8 cellular contexts compared by ENCODE assay signal in the genomic region with DNA sequence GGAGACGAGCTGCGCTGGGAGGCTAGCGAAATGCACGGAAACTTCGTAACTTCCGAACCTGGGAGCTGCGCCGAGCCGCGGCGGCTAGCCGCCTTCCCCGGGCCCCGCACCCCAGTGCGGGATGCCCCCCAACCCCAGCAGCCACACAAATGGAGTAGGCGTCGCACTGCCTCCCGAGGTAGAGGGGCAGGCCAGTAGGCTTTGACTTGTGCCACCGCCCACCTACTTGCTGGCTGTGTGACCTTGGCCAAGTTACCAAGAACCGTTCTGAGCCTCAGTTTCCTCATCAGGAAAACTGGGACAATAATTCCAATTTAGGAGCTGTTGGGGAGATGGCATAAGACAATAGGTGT. TPM values are rescaled to one million over a fixed set of nuclear protein-coding genes. Genes with fewer than 3 reads are reported as not detected.
A peak's percentile ranks its signal among the peaks of the same experiment; 100 is the strongest.
DNase-seq lines count a peak whose midpoint lies in the region; ATAC-seq and TF ChIP-seq lines count a peak whose summit lies in the region.

No MANE protein-coding gene starts in this region.

- H3K36me3 ChIP-seq in adipocyte (ENCODE audit: control insufficient read depth, insufficient read depth, low read length, severe bottlenecking) (no peaks in the 10 kb centered on the region), liver (ENCODE audit: control insufficient read depth in 4 of 4, insufficient read depth in 3 of 4, low read depth in 1 of 4, low read length in 3 of 4) (no peaks in the 10 kb centered on the region), testis (ENCODE audit: low read depth, missing control alignments) (no peaks in the 10 kb centered on the region)

- H3K4me3 Mint-ChIP-seq in T-helper 2 cell treated with Interferon-gamma antibody and Interleukin-4, amounts not matched to agents 5 μg/mL and 100 μg/mL, for 36 hours = peak overlapping the region; percentile 77

- TF ChIP-seq POLR2A in testis (IDR thresholded peaks at IDR 0.05) = no peak

- H3K9ac ChIP-seq in adipocyte (ENCODE audit: low read length) = peak overlapping the region; percentile 62
- no peak overlapping the region for H3K9ac ChIP-seq in liver (ENCODE audit: low read depth in 1 of 2, low read length in 2 of 2)

- intact Hi-C loops in testis (cut with DNase I; ENCODE audit: low total_unique reads) = no loop called here

- peak overlapping the region in 1 of 2 donors; percentile 13 for H3K27ac ChIP-seq in liver (ENCODE audit: low read depth in 1 of 2, low read length in 2 of 2)
- peak overlapping the region in 1 of 2 donors; percentile 58 for H3K27ac ChIP-seq in testis

- TF ChIP-seq RAD21 in liver (IDR thresholded peaks at IDR 0.05) = no peak

- H3K4me1 ChIP-seq in adipocyte (ENCODE audit: control insufficient read depth, insufficient read depth, low read length) = peaks cover 4% of the 10 kb centered on the region
- peaks cover 0 to 11% (median 5%) of the 10 kb centered on the region in 4 donors for H3K4me1 ChIP-seq in liver (ENCODE audit: control insufficient read depth in 4 of 4, insufficient read depth in 4 of 4, low read length in 3 of 4)
- peaks cover 5% of the 10 kb centered on the region for H3K4me1 ChIP-seq in testis

- H3K4me3 ChIP-seq in adipocyte (ENCODE audit: low read length) (peak overlapping the region; percentile 90), liver (ENCODE audit: low read depth in 1 of 3, low read length in 3 of 3) (peak overlapping the region in 2 of 3 donors; percentile 45 to 95), testis (peak overlapping the region; percentile 73 to 81)

- no peak for TF ChIP-seq CTCF in liver (IDR thresholded peaks at IDR 0.05; ENCODE audit: low read depth, low read length, missing input control)
- TF ChIP-seq CTCF in testis (IDR thresholded peaks at IDR 0.05) = no peak

- H3K9me3 Mint-ChIP-seq in T-helper 2 cell treated with Interferon-gamma antibody and Interleukin-4, amounts not matched to agents 5 μg/mL and 100 μg/mL, for 36 hours = no peaks in the 10 kb centered on the region

- H3K4me1 Mint-ChIP-seq in T-helper 2 cell treated with Interferon-gamma antibody and Interleukin-4, amounts not matched to agents 5 μg/mL and 100 μg/mL, for 36 hours (ENCODE audit: low read depth) = peaks cover 21% of the 10 kb centered on the region

- DNase-seq in T-helper 2 cell treated with Interferon-gamma antibody and Interleukin-4, amounts not matched to agents 5 μg/mL and 100 μg/mL, for 36 hours (ENCODE audit: low spot score) = no peak
- DNase-seq in T-helper 2 cell = no peak
- DNase-seq in adipocyte (ENCODE audit: low read depth) = no peak
- no peak for DNase-seq in testis
- DNase-seq in activated CD8-positive, alpha-beta memory T cell treated with anti-CD3 and anti-CD28 coated beads, Interleukin-2, amount 50 U/mL, for 4 hours = no peak

- ATAC-seq in HG02970 (IDR thresholded peaks at IDR 0.05; ENCODE audit: low FRiP score, unreplicated experiment) = no peak
- no peak for ATAC-seq in HG02973 (IDR thresholded peaks at IDR 0.05; ENCODE audit: unreplicated experiment)

- no peaks in the 10 kb centered on the region for H3K36me3 Mint-ChIP-seq in T-helper 2 cell treated with Interferon-gamma antibody and Interleukin-4, amounts not matched to agents 5 μg/mL and 100 μg/mL, for 36 hours (ENCODE audit: low read depth)

- no peak overlapping the region for H3K27ac Mint-ChIP-seq in T-helper 2 cell treated with Interferon-gamma antibody and Interleukin-4, amounts not matched to agents 5 μg/mL and 100 μg/mL, for 36 hours

- H3K27me3 ChIP-seq in adipocyte (replicated peaks; ENCODE audit: control insufficient read depth, insufficient read depth, low read length) (peaks cover 17% of the 10 kb centered on the region), liver (ENCODE audit: control insufficient read depth in 4 of 4, insufficient read depth in 4 of 4, low read length in 3 of 4) (no peaks in the 10 kb centered on the region), testis (no peaks in the 10 kb centered on the region)

- H3K27me3 Mint-ChIP-seq in T-helper 2 cell treated with Interferon-gamma antibody and Interleukin-4, amounts not matched to agents 5 μg/mL and 100 μg/mL, for 36 hours (ENCODE audit: low read depth) = peaks cover 17% of the 10 kb centered on the region

- no peaks in the 10 kb centered on the region for H3K9me3 ChIP-seq in adipocyte (ENCODE audit: control insufficient read depth, low read length)
- no peaks in the 10 kb centered on the region for H3K9me3 ChIP-seq in liver (ENCODE audit: control insufficient read depth in 4 of 4, low read length in 3 of 4)
- H3K9me3 ChIP-seq in testis = no peaks in the 10 kb centered on the region

- 2% methylated on average over 20 of the region's 20 CpGs for WGBS in liver
- 0 to 1% methylated on average over 18 to 20 of the region's 20 CpGs for WGBS in testis, 2 donors

TF ChIP-seq in liver, 16 proteins besides CTCF, POLR2A, EP300 and RAD21:
- TF ChIP-seq TAF1 (conservative IDR thresholded peaks at IDR 0.05) (no peak), NR2F2 (IDR thresholded peaks at IDR 0.05) (no peak), FOXA1 (IDR thresholded peaks at IDR 0.05) (no peak), JUND (IDR thresholded peaks at IDR 0.05) (no peak), YY1 (IDR thresholded peaks at IDR 0.05) (no peak), RXRA (IDR thresholded peaks at IDR 0.05) (no peak), FOXA2 (IDR thresholded peaks at IDR 0.05) (no peak), HNF4G (IDR thresholded peaks at IDR 0.05) (no peak)
- TF ChIP-seq, protein P1, sequence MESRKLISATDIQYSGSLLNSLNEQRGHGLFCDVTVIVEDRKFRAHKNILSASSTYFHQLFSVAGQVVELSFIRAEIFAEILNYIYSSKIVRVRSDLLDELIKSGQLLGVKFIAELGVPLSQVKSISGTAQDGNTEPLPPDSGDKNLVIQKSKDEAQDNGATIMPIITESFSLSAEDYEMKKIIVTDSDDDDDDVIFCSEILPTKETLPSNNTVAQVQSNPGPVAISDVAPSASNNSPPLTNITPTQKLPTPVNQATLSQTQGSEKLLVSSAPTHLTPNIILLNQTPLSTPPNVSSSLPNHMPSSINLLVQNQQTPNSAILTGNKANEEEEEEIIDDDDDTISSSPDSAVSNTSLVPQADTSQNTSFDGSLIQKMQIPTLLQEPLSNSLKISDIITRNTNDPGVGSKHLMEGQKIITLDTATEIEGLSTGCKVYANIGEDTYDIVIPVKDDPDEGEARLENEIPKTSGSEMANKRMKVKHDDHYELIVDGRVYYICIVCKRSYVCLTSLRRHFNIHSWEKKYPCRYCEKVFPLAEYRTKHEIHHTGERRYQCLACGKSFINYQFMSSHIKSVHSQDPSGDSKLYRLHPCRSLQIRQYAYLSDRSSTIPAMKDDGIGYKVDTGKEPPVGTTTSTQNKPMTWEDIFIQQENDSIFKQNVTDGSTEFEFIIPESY (IDR thresholded peaks at IDR 0.05) = no peak
- TF ChIP-seq, protein P2, sequence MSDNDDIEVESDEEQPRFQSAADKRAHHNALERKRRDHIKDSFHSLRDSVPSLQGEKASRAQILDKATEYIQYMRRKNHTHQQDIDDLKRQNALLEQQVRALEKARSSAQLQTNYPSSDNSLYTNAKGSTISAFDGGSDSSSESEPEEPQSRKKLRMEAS (IDR thresholded peaks at IDR 0.05) = no peak
- TF ChIP-seq, protein P3, sequence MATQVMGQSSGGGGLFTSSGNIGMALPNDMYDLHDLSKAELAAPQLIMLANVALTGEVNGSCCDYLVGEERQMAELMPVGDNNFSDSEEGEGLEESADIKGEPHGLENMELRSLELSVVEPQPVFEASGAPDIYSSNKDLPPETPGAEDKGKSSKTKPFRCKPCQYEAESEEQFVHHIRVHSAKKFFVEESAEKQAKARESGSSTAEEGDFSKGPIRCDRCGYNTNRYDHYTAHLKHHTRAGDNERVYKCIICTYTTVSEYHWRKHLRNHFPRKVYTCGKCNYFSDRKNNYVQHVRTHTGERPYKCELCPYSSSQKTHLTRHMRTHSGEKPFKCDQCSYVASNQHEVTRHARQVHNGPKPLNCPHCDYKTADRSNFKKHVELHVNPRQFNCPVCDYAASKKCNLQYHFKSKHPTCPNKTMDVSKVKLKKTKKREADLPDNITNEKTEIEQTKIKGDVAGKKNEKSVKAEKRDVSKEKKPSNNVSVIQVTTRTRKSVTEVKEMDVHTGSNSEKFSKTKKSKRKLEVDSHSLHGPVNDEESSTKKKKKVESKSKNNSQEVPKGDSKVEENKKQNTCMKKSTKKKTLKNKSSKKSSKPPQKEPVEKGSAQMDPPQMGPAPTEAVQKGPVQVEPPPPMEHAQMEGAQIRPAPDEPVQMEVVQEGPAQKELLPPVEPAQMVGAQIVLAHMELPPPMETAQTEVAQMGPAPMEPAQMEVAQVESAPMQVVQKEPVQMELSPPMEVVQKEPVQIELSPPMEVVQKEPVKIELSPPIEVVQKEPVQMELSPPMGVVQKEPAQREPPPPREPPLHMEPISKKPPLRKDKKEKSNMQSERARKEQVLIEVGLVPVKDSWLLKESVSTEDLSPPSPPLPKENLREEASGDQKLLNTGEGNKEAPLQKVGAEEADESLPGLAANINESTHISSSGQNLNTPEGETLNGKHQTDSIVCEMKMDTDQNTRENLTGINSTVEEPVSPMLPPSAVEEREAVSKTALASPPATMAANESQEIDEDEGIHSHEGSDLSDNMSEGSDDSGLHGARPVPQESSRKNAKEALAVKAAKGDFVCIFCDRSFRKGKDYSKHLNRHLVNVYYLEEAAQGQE (IDR thresholded peaks at IDR 0.05) = no peak
- TF ChIP-seq, protein P4, sequence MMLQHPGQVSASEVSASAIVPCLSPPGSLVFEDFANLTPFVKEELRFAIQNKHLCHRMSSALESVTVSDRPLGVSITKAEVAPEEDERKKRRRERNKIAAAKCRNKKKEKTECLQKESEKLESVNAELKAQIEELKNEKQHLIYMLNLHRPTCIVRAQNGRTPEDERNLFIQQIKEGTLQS (IDR thresholded peaks at IDR 0.05) = no peak

RNA-seq across cellular contexts. Expression of a gene that starts 0.5 kb away (rescaled TPM):
- 10 to 100 TPM in 1 of 2 donors, 1 to 10 TPM in 1; 9.7 to 17.2 TPM for total RNA-seq in liver
- 1 to 10 TPM; 4.3 to 7.3 TPM for polyA plus RNA-seq in liver
- 10 to 100 TPM; 47.8 to 66.5 TPM for total RNA-seq in testis
- polyA plus RNA-seq in testis (ENCODE audit: insufficient read depth, low read depth, low replicate concordance) = 102 TPM
